In the genomic region with DNA sequence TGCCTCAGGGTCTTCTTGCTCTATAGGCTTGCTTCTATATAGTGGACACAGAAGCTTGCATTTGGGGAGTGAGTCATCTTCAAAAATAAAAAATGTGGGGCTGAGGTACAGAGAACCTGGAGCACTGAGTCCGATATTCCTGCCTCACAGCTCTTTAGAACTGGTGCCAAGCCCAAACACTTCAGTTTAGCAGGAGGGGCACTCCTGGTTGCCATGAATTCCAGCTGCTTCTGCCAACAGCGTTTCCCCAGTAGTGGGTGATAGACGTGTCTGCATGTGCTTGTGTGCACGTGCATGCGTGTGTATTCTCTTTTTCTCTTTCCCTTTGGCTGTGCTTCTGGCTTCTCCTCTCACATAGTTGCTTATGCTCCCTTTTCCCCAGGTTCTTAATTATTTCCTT, we compare ENCODE assay signal across 19 cellular contexts. TPM values are rescaled to one million over a fixed set of nuclear protein-coding genes. Genes with fewer than 3 reads are reported as not detected.
"Had no signal": no experiment of that assay in that cellular context is flagged by ENCODE, and none has a peak within 500 bp of the region (broad histone marks: within the 10 kb centered on the region; RNA-seq: fewer than 3 reads in every experiment).

No MANE protein-coding gene starts in this region.

- H3K9me3 Mint-ChIP-seq: activated CD4-positive, alpha-beta memory T cell treated with anti-CD3 and anti-CD28 coated beads for 36 hours; central memory CD8-positive, alpha-beta T cell; naive thymus-derived CD4-positive, alpha-beta T cell; neural progenitor cell; T-helper 2 cell treated with Interferon-gamma antibody and Interleukin-4, amounts not matched to agents 5 μg/mL and 100 μg/mL, for 36 hours had no signal

- H3K27me3 Mint-ChIP-seq: activated CD4-positive, alpha-beta memory T cell treated with anti-CD3 and anti-CD28 coated beads for 36 hours; central memory CD8-positive, alpha-beta T cell; naive thymus-derived CD4-positive, alpha-beta T cell had no signal

- H3K36me3 ChIP-seq: brain microvascular endothelial cell, colonic mucosa, neural progenitor cell, uterus had no signal

- ATAC-seq: left lobe of liver; naive thymus-derived CD4-positive, alpha-beta T cell; psoas muscle; right cardiac atrium had no signal

- H3K4me3 Mint-ChIP-seq: activated CD4-positive, alpha-beta memory T cell treated with anti-CD3 and anti-CD28 coated beads for 36 hours; central memory CD8-positive, alpha-beta T cell; naive thymus-derived CD4-positive, alpha-beta T cell; neural progenitor cell; T-helper 2 cell treated with Interferon-gamma antibody and Interleukin-4, amounts not matched to agents 5 μg/mL and 100 μg/mL, for 36 hours had no signal

- H3K27ac ChIP-seq: brain microvascular endothelial cell, colonic mucosa, neural progenitor cell, psoas muscle, tibial artery, uterus had no signal

- DNase-seq: activated CD4-positive, alpha-beta memory T cell treated with anti-CD3 and anti-CD28 coated beads for 36 hours; brain microvascular endothelial cell; colonic mucosa; erythroblast; hypothalamus; mesendoderm; naive thymus-derived CD4-positive, alpha-beta T cell; right cardiac atrium; stimulated activated CD4-positive, alpha-beta T cell treated with anti-CD3 and anti-CD28 coated beads, Interleukin-2, amount 100 ng/mL, for 24 hours; stimulated activated naive CD4-positive, alpha-beta T cell treated with Interleukin-2 at 50 U/mL for 16 hours; uterus had no signal

- H3K4me1 Mint-ChIP-seq: central memory CD8-positive, alpha-beta T cell had no signal

- H3K9me3 ChIP-seq: colonic mucosa, psoas muscle, tibial artery, uterus had no signal

- H3K27ac Mint-ChIP-seq: activated CD4-positive, alpha-beta memory T cell treated with anti-CD3 and anti-CD28 coated beads for 36 hours; neural progenitor cell; T-helper 2 cell treated with Interferon-gamma antibody and Interleukin-4, amounts not matched to agents 5 μg/mL and 100 μg/mL, for 36 hours had no signal

- H3K27me3 ChIP-seq: brain microvascular endothelial cell, colonic mucosa, neural progenitor cell, tibial artery, uterus had no signal

- H3K4me3 ChIP-seq: colonic mucosa, neural progenitor cell, psoas muscle, tibial artery, uterus had no signal

- H3K4me1 ChIP-seq: colonic mucosa, neural progenitor cell, psoas muscle, uterus had no signal

RNA-seq across cellular contexts. Expression of a gene that starts 25.9 kb away (rescaled TPM):
- total RNA-seq: psoas muscle, skeletal muscle tissue, subcutaneous adipose tissue had no signal
